Comparison of ENCODE assay signal across 35 cellular contexts in the genomic region with DNA sequence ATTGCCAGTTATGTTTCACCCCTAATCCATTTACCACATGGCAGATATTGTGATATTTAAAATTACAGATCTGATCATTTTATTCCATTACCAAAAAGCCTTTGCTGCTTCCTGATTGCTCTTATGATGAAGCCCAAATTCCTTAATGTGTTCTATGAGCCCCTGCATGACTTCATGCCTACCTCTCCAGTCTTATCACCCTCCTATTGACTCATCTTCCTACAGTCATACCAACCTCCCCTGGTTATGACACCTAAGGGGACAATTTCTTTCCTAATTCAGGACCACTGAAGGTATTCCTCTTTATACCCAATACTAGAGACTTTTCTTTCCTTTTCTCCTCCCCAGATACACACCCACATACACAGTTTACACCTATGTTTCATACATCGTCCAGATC. TPM values are rescaled to one million over a fixed set of nuclear protein-coding genes. Genes with fewer than 3 reads are reported as not detected.
DNase-seq lines count a peak whose midpoint lies in the region; ATAC-seq and TF ChIP-seq lines count a peak whose summit lies in the region.
"Had no signal": no experiment of that assay in that cellular context is flagged by ENCODE, and none has a peak within 500 bp of the region (broad histone marks: within the 10 kb centered on the region; RNA-seq: fewer than 3 reads in every experiment).

No MANE protein-coding gene starts in this region.

- peaks cover 34% of the 10 kb centered on the region for H3K79me2 ChIP-seq in smooth muscle cell (ENCODE audit: low read depth)

- H3K36me3 Mint-ChIP-seq in activated T-cell treated with anti-CD3 and anti-CD28 coated beads, Interleukin-2, amount 50 U/mL, for 24 hours (ENCODE audit: low read depth) = peaks cover 84% of the 10 kb centered on the region
- peaks cover 25% of the 10 kb centered on the region for H3K36me3 Mint-ChIP-seq in IgD-negative memory B cell
- H3K36me3 Mint-ChIP-seq in effector memory CD8-positive, alpha-beta T cell (ENCODE audit: insufficient read depth) = peaks cover 44% of the 10 kb centered on the region

- H3K9me3 ChIP-seq in sigmoid colon (no peaks in the 10 kb centered on the region), smooth muscle cell (replicated peaks; ENCODE audit: low read depth) (no peaks in the 10 kb centered on the region), transverse colon (peaks cover 0 to 4% of the 10 kb centered on the region in 2 donors)
- H3K9me3 ChIP-seq: thoracic aorta, vagina had no signal

- no peak for TF ChIP-seq CTCF in sigmoid colon (IDR thresholded peaks at IDR 0.05)
- TF ChIP-seq CTCF in smooth muscle cell (IDR thresholded peaks at IDR 0.05; ENCODE audit: borderline replicate concordance, insufficient read depth, poor library complexity, severe bottlenecking) = no peak
- TF ChIP-seq CTCF in transverse colon (IDR thresholded peaks at IDR 0.05) = no peak

- no peak for ATAC-seq in effector memory CD8-positive, alpha-beta T cell (replicated peaks)
- ATAC-seq: A549; heart left ventricle; lower lobe of right lung; Panc1; right cardiac atrium; stimulated activated naive B cell treated with anti-CD40 and anti-IgM and Interleukin-4, amounts not matched to agents 10 μg/mL and 1 μg/mL and 100 μg/mL, for 72 hours had no signal

- no peak overlapping the region for H3K4me3 ChIP-seq in sigmoid colon
- no peak overlapping the region for H3K4me3 ChIP-seq in smooth muscle cell
- no peak overlapping the region for H3K4me3 ChIP-seq in transverse colon
- H3K4me3 ChIP-seq: A549, heart left ventricle, lower lobe of right lung, thoracic aorta, vagina had no signal

- TF ChIP-seq POLR2A in sigmoid colon (IDR thresholded peaks at IDR 0.05) (no peak), transverse colon (IDR thresholded peaks at IDR 0.05) (no peak)

- TF ChIP-seq EP300 in sigmoid colon (IDR thresholded peaks at IDR 0.05) (no peak), transverse colon (IDR thresholded peaks at IDR 0.05; ENCODE audit: low read depth) (no peak)

- H3K27ac ChIP-seq in sigmoid colon (peak overlapping the region in 3 of 4 donors; percentile 15 to 97 (median 30)), smooth muscle cell (ENCODE audit: low read depth) (no peak overlapping the region), transverse colon (no peak overlapping the region)
- H3K27ac ChIP-seq: A549, heart left ventricle, HL-60, lower lobe of right lung, parathyroid adenoma, thoracic aorta, vagina had no signal

- H3K4me1 Mint-ChIP-seq in activated T-cell treated with anti-CD3 and anti-CD28 coated beads, Interleukin-2, amount 50 U/mL, for 24 hours (ENCODE audit: low read depth) = peaks cover 45% of the 10 kb centered on the region
- H3K4me1 Mint-ChIP-seq in IgD-negative memory B cell = peaks cover 6 to 15% (median 9%) of the 10 kb centered on the region in 3 donors
- H3K4me1 Mint-ChIP-seq in effector memory CD8-positive, alpha-beta T cell (ENCODE audit: low read depth in 2 of 2) = peaks cover 22 to 47% of the 10 kb centered on the region in 2 donors
- H3K4me1 Mint-ChIP-seq: neural crest cell had no signal

- peaks cover 62% of the 10 kb centered on the region for H4K20me1 ChIP-seq in smooth muscle cell (ENCODE audit: low read depth)

- DNase-seq in activated T-cell treated with anti-CD3 and anti-CD28 coated beads, Interleukin-2, amount 50 U/mL, for 24 hours = no peak
- no peak for DNase-seq in activated T-cell treated with anti-CD3 and anti-CD28 coated beads, Interleukin-2, amount 50 U/mL, for 48 hours
- DNase-seq in effector memory CD8-positive, alpha-beta T cell = no peak
- DNase-seq in sigmoid colon (no peak), smooth muscle cell (lab: John Stamatoyannopoulos, UW; ENCODE audit: unreplicated experiment) (no peak), Ammon's horn (ENCODE audit: low spot score) (no peak), transverse colon (no peak)
- DNase-seq: activated CD4-positive, alpha-beta T cell treated with anti-CD3 and anti-CD28 coated beads, Interleukin-2, amount 10 ng/mL, durations not matched to agents 24 days and 14 days; amygdala; COR-L47; DMS79; effector CD4-positive, alpha-beta T cell; erythroblast; GDM1; H7; heart left ventricle; Karpas-422; lower lobe of right lung; NCI-H1436; NCI-H2081 treated with DMSO at 0.1 percent for 48 hours; NCI-H226; right cardiac atrium; SHP77 treated with DMSO at 0.1 percent for 48 hours; stimulated activated CD4-positive, alpha-beta T cell treated with anti-CD3 and anti-CD28 coated beads, Interleukin-12 subunit alpha, Interleukin-12 subunit beta, amount 100 ng/mL, for 4 hours; stimulated activated CD4-positive, alpha-beta T cell treated with anti-CD3 and anti-CD28 coated beads, Interleukin-4, amount 100 ng/mL, for 1 hour; stimulated activated naive B cell treated with anti-CD40 and anti-IgM and Interleukin-4, amounts not matched to agents 10 μg/mL and 1 μg/mL and 100 μg/mL, for 72 hours had no signal

- in situ Hi-C loops in transverse colon (cut with MboI; ENCODE audit: low pct_ligation_motif_present in 1 of 4, low pct_unique_long_range_greater_than_20kb in 1 of 4, low sequenced_read_pairs in 3 of 4) = no loop called here

- no peak overlapping the region for H3K4me2 ChIP-seq in smooth muscle cell
- H3K4me2 ChIP-seq: A549 had no signal

- peak overlapping the region; percentile 2 for H3K27ac Mint-ChIP-seq in activated T-cell treated with anti-CD3 and anti-CD28 coated beads, Interleukin-2, amount 50 U/mL, for 24 hours
- H3K27ac Mint-ChIP-seq in IgD-negative memory B cell = peak overlapping the region in 2 of 3 donors; percentile 9 to 31
- peak overlapping the region; percentile 13 to 54 for H3K27ac Mint-ChIP-seq in effector memory CD8-positive, alpha-beta T cell
- H3K27ac Mint-ChIP-seq: activated CD4-positive, alpha-beta T cell treated with anti-CD3 and anti-CD28 coated beads, Interleukin-2, amount 10 ng/mL, durations not matched to agents 24 days and 14 days; B cell; stimulated activated naive B cell treated with anti-CD40 and anti-IgM and Interleukin-4, amounts not matched to agents 10 μg/mL and 1 μg/mL and 100 μg/mL, for 72 hours had no signal

- H3K36me3 ChIP-seq in sigmoid colon (peaks cover 0 to 28% (median 0%) of the 10 kb centered on the region in 4 donors), smooth muscle cell (ENCODE audit: low read depth) (peaks cover 29% of the 10 kb centered on the region), transverse colon (peaks cover 0 to 25% (median 0%) of the 10 kb centered on the region in 4 donors)

- 58 to 96% methylated on average over 1 of the region's 1 CpG for WGBS in sigmoid colon, 2 donors
- 93% methylated on average over 1 of the region's 1 CpG for WGBS in smooth muscle cell (ENCODE audit: low lambda C conversion rate)
- 96 to 100% methylated on average over 1 of the region's 1 CpG for WGBS in transverse colon (ENCODE audit: low coverage in 1 of 2), 2 donors

- intact Hi-C loops in sigmoid colon (cut with DNase I) = no loop called here
- intact Hi-C loops in transverse colon (cut with DNase I; ENCODE audit: low total_unique reads) = no loop called here

- H3K9ac ChIP-seq in smooth muscle cell (ENCODE audit: low read depth) = no peak overlapping the region
- H3K9ac ChIP-seq: parathyroid adenoma had no signal

- no peaks in the 10 kb centered on the region for H3K27me3 ChIP-seq in sigmoid colon
- no peaks in the 10 kb centered on the region for H3K27me3 ChIP-seq in smooth muscle cell (ENCODE audit: low read depth)
- no peaks in the 10 kb centered on the region for H3K27me3 ChIP-seq in transverse colon
- H3K27me3 ChIP-seq: heart left ventricle, vagina had no signal

- no peak overlapping the region for H3K4me3 Mint-ChIP-seq in activated T-cell treated with anti-CD3 and anti-CD28 coated beads, Interleukin-2, amount 50 U/mL, for 24 hours
- peak overlapping the region in 1 of 4 donors; percentile 4 for H3K4me3 Mint-ChIP-seq in IgD-negative memory B cell
- no peak overlapping the region for H3K4me3 Mint-ChIP-seq in effector memory CD8-positive, alpha-beta T cell
- H3K4me3 Mint-ChIP-seq: activated CD4-positive, alpha-beta T cell treated with anti-CD3 and anti-CD28 coated beads, Interleukin-2, amount 10 ng/mL, durations not matched to agents 24 days and 14 days; B cell; neural crest cell; stimulated activated naive B cell treated with anti-CD40 and anti-IgM and Interleukin-4, amounts not matched to agents 10 μg/mL and 1 μg/mL and 100 μg/mL, for 72 hours had no signal

- H3K4me1 ChIP-seq in sigmoid colon (peaks cover 0 to 40% (median 18%) of the 10 kb centered on the region in 4 donors), smooth muscle cell (ENCODE audit: low read depth) (no peaks in the 10 kb centered on the region), transverse colon (peaks cover 0 to 14% (median 2%) of the 10 kb centered on the region in 4 donors)
- H3K4me1 ChIP-seq: lower lobe of right lung, parathyroid adenoma, vagina had no signal

- no peaks in the 10 kb centered on the region for H3F3A ChIP-seq in smooth muscle cell (ENCODE audit: low read depth)

- H3K27me3 Mint-ChIP-seq in activated T-cell treated with anti-CD3 and anti-CD28 coated beads, Interleukin-2, amount 50 U/mL, for 24 hours = no peaks in the 10 kb centered on the region
- H3K27me3 Mint-ChIP-seq in IgD-negative memory B cell = no peaks in the 10 kb centered on the region
- H3K27me3 Mint-ChIP-seq in effector memory CD8-positive, alpha-beta T cell = no peaks in the 10 kb centered on the region
- H3K27me3 Mint-ChIP-seq: activated CD4-positive, alpha-beta T cell treated with anti-CD3 and anti-CD28 coated beads, Interleukin-2, amount 10 ng/mL, durations not matched to agents 24 days and 14 days; B cell; stimulated activated naive B cell treated with anti-CD40 and anti-IgM and Interleukin-4, amounts not matched to agents 10 μg/mL and 1 μg/mL and 100 μg/mL, for 72 hours had no signal

- H3K9me3 Mint-ChIP-seq in activated T-cell treated with anti-CD3 and anti-CD28 coated beads, Interleukin-2, amount 50 U/mL, for 24 hours = peaks cover 10% of the 10 kb centered on the region
- peaks cover 0 to 5% (median 1%) of the 10 kb centered on the region in 3 donors for H3K9me3 Mint-ChIP-seq in IgD-negative memory B cell
- no peaks in the 10 kb centered on the region for H3K9me3 Mint-ChIP-seq in effector memory CD8-positive, alpha-beta T cell

- H2AFZ ChIP-seq in smooth muscle cell (ENCODE audit: low read depth) = no peak overlapping the region
- H2AFZ ChIP-seq: parathyroid adenoma had no signal

RNA-seq across cellular contexts. Expression of a gene that starts 36.0 kb away (rescaled TPM):
- 150 TPM for polyA plus RNA-seq in IgD-negative memory B cell
- total RNA-seq in sigmoid colon = 100 to 1,000 TPM; 289 to 514 (median 341) TPM
- polyA plus RNA-seq in sigmoid colon = 10 to 100 TPM; 53.5 to 80.7 (median 64.3) TPM
- total RNA-seq in smooth muscle cell = 149 and 167 TPM in 2 replicates
- 74.6 and 107 TPM in 2 replicates for polyA plus RNA-seq in smooth muscle cell
- 100 to 1,000 TPM in 3 of 4 donors, 10 to 100 TPM in 1; 77.4 to 119 (median 115) TPM for total RNA-seq in transverse colon

Comparison
In these comparisons a context has a peak if more than half of its experiments do, and no peak if none do; other contexts are left out.
1. H3K27ac ChIP-seq: peak in sigmoid colon (3 of 4); none in smooth muscle cell (single experiment) and transverse colon (0 of 4).
2. Peak in every context shown above with its lines, with median percentiles within 50 percentile points of each other: H3K27ac Mint-ChIP-seq.